Comparison of ENCODE assay signal across 16 cellular contexts in the genomic region with DNA sequence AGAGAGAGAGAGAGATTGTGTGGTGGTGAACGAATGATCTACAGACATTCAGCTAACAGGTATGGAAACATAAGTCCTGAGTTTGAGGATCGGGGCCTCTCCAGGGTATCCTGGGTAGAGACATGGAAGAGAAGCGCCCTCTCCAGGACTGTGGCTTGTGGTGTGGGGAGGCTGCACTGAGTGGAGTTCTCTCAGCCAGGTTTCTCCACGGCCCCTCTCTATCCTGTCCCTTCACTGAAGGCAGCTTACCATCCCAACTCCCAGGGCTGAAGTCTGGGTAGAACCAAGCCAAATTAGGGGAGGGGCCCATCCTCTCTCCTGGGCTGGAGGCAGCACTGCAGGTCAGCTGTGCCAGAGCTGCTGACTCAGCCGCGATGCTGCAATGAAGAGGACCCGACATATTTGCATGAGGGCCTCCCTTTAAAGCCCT. TPM values are rescaled to one million over a fixed set of nuclear protein-coding genes. Genes with fewer than 3 reads are reported as not detected.
A peak's percentile ranks its signal among the peaks of the same experiment; 100 is the strongest.
DNase-seq lines count a peak whose midpoint lies in the region; ATAC-seq, FAIRE-seq and TF ChIP-seq lines count a peak whose summit lies in the region.
"Had no signal": no experiment of that assay in that cellular context is flagged by ENCODE, and none has a peak within 500 bp of the region (broad histone marks: within the 10 kb centered on the region; RNA-seq: fewer than 3 reads in every experiment).

No MANE protein-coding gene starts in this region.

- H3F3A ChIP-seq in GM23248 (ENCODE audit: insufficient read depth) (no peaks in the 10 kb centered on the region), neural progenitor cell (ENCODE audit: low read depth) (peaks cover 10% of the 10 kb centered on the region)

- no peaks in the 10 kb centered on the region for H3K79me2 ChIP-seq in GM23248 (ENCODE audit: insufficient read depth)
- H3K79me2 ChIP-seq in neural progenitor cell (ENCODE audit: low read depth) = no peaks in the 10 kb centered on the region

- in situ Hi-C loops in GM23248 (cut with MboI) = no loop called here

- no peak overlapping the region for H3K4me3 ChIP-seq in GM23248
- no peak overlapping the region for H3K4me3 ChIP-seq in neural progenitor cell
- no peak overlapping the region for H3K4me3 ChIP-seq in pancreas
- H3K4me3 ChIP-seq: heart left ventricle, uterus had no signal

- no peaks in the 10 kb centered on the region for H4K20me1 ChIP-seq in GM23248 (ENCODE audit: insufficient read depth)
- H4K20me1 ChIP-seq in neural progenitor cell (ENCODE audit: low read depth) = peaks cover 2% of the 10 kb centered on the region

- H3K4me3 Mint-ChIP-seq in neural progenitor cell = no peak overlapping the region

- H3K9me3 Mint-ChIP-seq in neural progenitor cell = no peaks in the 10 kb centered on the region

- peak; percentile 40 for DNase-seq in GM23248
- DNase-seq in NCI-H526 (lab: John Stamatoyannopoulos, UW) = peak; percentile 21 to 56
- peak; percentile 57 for DNase-seq in cerebellar cortex (ENCODE audit: low spot score)
- DNase-seq in neural progenitor cell (ENCODE audit: low spot score) = no peak
- no peak for DNase-seq in DMS79 (lab: John Stamatoyannopoulos, UW)
- no peak for DNase-seq in pancreas
- DNase-seq: activated CD4-positive, CD25-positive, alpha-beta regulatory T cell; activated naive CD4-positive, alpha-beta T cell treated with anti-CD3 and anti-CD28 coated beads, Interleukin-2, amount 50 U/mL, for 16 hours; GF-D8; heart left ventricle; left cardiac atrium; NCI-H2107; SW 1271; uterus had no signal

- no peaks in the 10 kb centered on the region for H3K9me2 ChIP-seq in GM23248 (ENCODE audit: insufficient read depth)

- H3K27me3 ChIP-seq in GM23248 (replicated peaks; ENCODE audit: insufficient read depth) (peaks cover 16% of the 10 kb centered on the region), neural progenitor cell (peaks cover 33% of the 10 kb centered on the region), pancreas (peaks cover 0 to 18% (median 1%) of the 10 kb centered on the region in 4 donors)

- H3K36me3 ChIP-seq in GM23248 (ENCODE audit: low read depth) = no peaks in the 10 kb centered on the region
- no peaks in the 10 kb centered on the region for H3K36me3 ChIP-seq in neural progenitor cell
- H3K36me3 ChIP-seq in pancreas = no peaks in the 10 kb centered on the region
- H3K36me3 ChIP-seq: heart left ventricle, uterus had no signal

- peaks cover 38% of the 10 kb centered on the region for H3K27me3 Mint-ChIP-seq in neural progenitor cell (ENCODE audit: insufficient read depth, low read depth)

- H3K9me3 ChIP-seq in GM23248 (ENCODE audit: low read depth) (no peaks in the 10 kb centered on the region), neural progenitor cell (ENCODE audit: low read depth) (no peaks in the 10 kb centered on the region), pancreas (no peaks in the 10 kb centered on the region)
- H3K9me3 ChIP-seq: heart left ventricle, uterus had no signal

- TF ChIP-seq CTCF in neural progenitor cell (IDR thresholded peaks at IDR 0.05) (peak; percentile 25), pancreas (IDR thresholded peaks at IDR 0.05) (no peak)

- intact Hi-C loops in pancreas (cut with DNase I) = no loop called here

- H3K27ac ChIP-seq in GM23248 (no peak overlapping the region), neural progenitor cell (no peak overlapping the region), pancreas (no peak overlapping the region)
- H3K27ac ChIP-seq: heart left ventricle, uterus had no signal

- H3K36me3 Mint-ChIP-seq in neural progenitor cell = no peaks in the 10 kb centered on the region

- H3K27ac Mint-ChIP-seq in neural progenitor cell = no peak overlapping the region
- H3K27ac Mint-ChIP-seq: CD14-positive monocyte had no signal

- ATAC-seq in pancreas (no peak), HG03135 (IDR thresholded peaks at IDR 0.05; ENCODE audit: unreplicated experiment) (no peak)

- H3K4me1 ChIP-seq in GM23248 (ENCODE audit: insufficient read depth) = no peaks in the 10 kb centered on the region
- H3K4me1 ChIP-seq in neural progenitor cell = peaks cover 7% of the 10 kb centered on the region
- no peaks in the 10 kb centered on the region for H3K4me1 ChIP-seq in pancreas

- no peak for FAIRE-seq in pancreas (lab: Jason Lieb, UNC)

- peaks cover 14% of the 10 kb centered on the region for H3K4me1 Mint-ChIP-seq in neural progenitor cell

- H3K4me2 ChIP-seq in GM23248 (ENCODE audit: unreplicated experiment) (no peak overlapping the region), neural progenitor cell (no peak overlapping the region)

- H3K9ac ChIP-seq in GM23248 = no peak overlapping the region
- H3K9ac ChIP-seq in neural progenitor cell = no peak overlapping the region

- 73 to 76% methylated on average over 7 of the region's 7 CpGs for WGBS in GM23248 (ENCODE audit: low coverage in 1 of 2, low lambda C conversion rate in 2 of 2, missing lambda C conversion rate in 2 of 2), 2 experiments
- WGBS in pancreas, 2 donors = 71 to 82% methylated on average over 7 of the region's 7 CpGs

- H2AFZ ChIP-seq in GM23248 (no peak overlapping the region), neural progenitor cell (replicated peaks) (no peak overlapping the region)

RNA-seq across cellular contexts. Expression of a gene that starts 6.2 kb away (rescaled TPM):
- 0.86 TPM in 1 of 2 replicates, not detected in the other for total RNA-seq in GM23248 (2014; rRNA removed; shearing (Covaris generic))
- polyA plus RNA-seq in GM23248 (2016; fragmentation: Nextera tagmentation; extraction: Ambion mirVana) (0.14 and 0.77 TPM in 2 replicates), pancreas (10 to 100 TPM; 17.0 to 29.3 TPM)
- total RNA-seq in neural progenitor cell (ENCODE audit: low replicate concordance) (4.7 TPM in 1 of 2 replicates, not detected in the other), pancreas (1 to 10 TPM in 5 of 6 donors, under 1 TPM in 1; 0.92 to 4.3 (median 2.7) TPM)
- polyA plus RNA-seq: CD14-positive monocyte had no signal

RNA-seq across cellular contexts. Expression of a gene that starts 14.4 kb away (rescaled TPM):
- total RNA-seq in GM23248 (2014; rRNA removed; shearing (Covaris generic)) = 1.4 and 2.1 TPM in 2 replicates
- polyA plus RNA-seq in GM23248 (2016; fragmentation: Nextera tagmentation; extraction: Ambion mirVana) (4.5 and 4.6 TPM in 2 replicates), pancreas (under 1 TPM; 0.05 to 0.11 TPM)
- total RNA-seq in neural progenitor cell (ENCODE audit: low replicate concordance) (15.1 and 46.0 TPM in 2 replicates), pancreas (under 1 TPM in 5 of 6 donors, not detected in 1; 0.05 to 0.53 (median 0.22) TPM)
- polyA plus RNA-seq: CD14-positive monocyte had no signal

RNA-seq across cellular contexts. Expression of a gene that starts 46.6 kb away (rescaled TPM):
- 1.1 TPM in 1 of 2 replicates, not detected in the other for total RNA-seq in GM23248 (2014; rRNA removed; shearing (Covaris generic))
- polyA plus RNA-seq in GM23248 (2016; fragmentation: Nextera tagmentation; extraction: Ambion mirVana) (0.49 and 0.52 TPM in 2 replicates), pancreas (1 to 10 TPM; 1.1 to 2.2 TPM)
- total RNA-seq in neural progenitor cell (ENCODE audit: low replicate concordance) (0.45 and 0.46 TPM in 2 replicates), pancreas (1 to 10 TPM in 2 of 6 donors, under 1 TPM in 4; 0.12 to 2.2 (median 0.43) TPM)

Comparison
In these comparisons a context has a peak if more than half of its experiments do, and no peak if none do; other contexts are left out.
1. DNase-seq: peak in GM23248 (single experiment), NCI-H526 (2 of 2) and cerebellar cortex (single experiment); none in neural progenitor cell (single experiment), DMS79 (single experiment) and pancreas (0 of 6).